Comparison of ENCODE assay signal across 14 cellular contexts in genomic region chr2:233289590-233290424, GRCh38.
DNase-seq lines count a peak whose midpoint lies in the region; ATAC-seq and TF ChIP-seq lines count a peak whose summit lies in the region.
"Had no signal": no experiment of that assay in that cellular context is flagged by ENCODE, and none has a peak within 500 bp of the region (broad histone marks: within the 10 kb centered on the region; RNA-seq: fewer than 3 reads in every experiment).

No MANE protein-coding gene starts in this region.

- DNase-seq in COLO668 (lab: John Stamatoyannopoulos, UW; ENCODE audit: unreplicated experiment) (peak; percentile 39), NCI-H2029 (lab: John Stamatoyannopoulos, UW) (peak; percentile 47), nephron progenitor cell (no peak), T1000 (lab: John Stamatoyannopoulos, UW) (no peak)
- DNase-seq in central memory CD8-positive, alpha-beta T cell (ENCODE audit: low spot score in 2 of 2) = no peak
- DNase-seq: activated CD8-positive, alpha-beta T cell treated with anti-CD3 and anti-CD28 coated beads, Interleukin-2, amount 10 ng/mL, durations not matched to agents 7 days and 5 days; activated gamma-delta T cell treated with Interleukin-2 at 50 U/mL for 16 hours; kidney glomerular epithelial cell; NCI-H1105; uterus had no signal

- H3K36me3 Mint-ChIP-seq in central memory CD8-positive, alpha-beta T cell (ENCODE audit: insufficient read depth) = peaks cover 86% of the 10 kb centered on the region
- H3K36me3 Mint-ChIP-seq in nephron progenitor cell (ENCODE audit: low read depth) = peaks cover 73% of the 10 kb centered on the region

- TF ChIP-seq CTCF in nephron progenitor cell (IDR thresholded peaks at IDR 0.05) = no peak

- no peak overlapping the region for H3K4me3 Mint-ChIP-seq in central memory CD8-positive, alpha-beta T cell
- no peak overlapping the region for H3K4me3 Mint-ChIP-seq in nephron progenitor cell
- H3K4me3 Mint-ChIP-seq: activated CD8-positive, alpha-beta T cell treated with anti-CD3 and anti-CD28 coated beads, Interleukin-2, amount 10 ng/mL, durations not matched to agents 7 days and 5 days had no signal

- no peaks in the 10 kb centered on the region for H3K27me3 Mint-ChIP-seq in central memory CD8-positive, alpha-beta T cell
- no peaks in the 10 kb centered on the region for H3K27me3 Mint-ChIP-seq in nephron progenitor cell (ENCODE audit: low read depth, poor library complexity)

- H3K27ac Mint-ChIP-seq in central memory CD8-positive, alpha-beta T cell (ENCODE audit: low read depth) = peak overlapping the region; percentile 47
- H3K27ac Mint-ChIP-seq in nephron progenitor cell = peak overlapping the region; percentile 1

- no peak for ATAC-seq in central memory CD8-positive, alpha-beta T cell (replicated peaks; ENCODE audit: extremely low read depth, poor library complexity, severe bottlenecking)
- ATAC-seq in GM19463 (IDR thresholded peaks at IDR 0.05; ENCODE audit: unreplicated experiment) = no peak
- ATAC-seq in GM19035 (IDR thresholded peaks at IDR 0.05; ENCODE audit: unreplicated experiment) = no peak
- ATAC-seq: activated CD8-positive, alpha-beta T cell treated with anti-CD3 and anti-CD28 coated beads, Interleukin-2, amount 10 ng/mL, durations not matched to agents 7 days and 5 days; gastroesophageal sphincter; Right ventricle myocardium inferior had no signal

- H3K9me3 Mint-ChIP-seq in central memory CD8-positive, alpha-beta T cell = no peaks in the 10 kb centered on the region
- H3K9me3 Mint-ChIP-seq in nephron progenitor cell = no peaks in the 10 kb centered on the region

- H3K4me1 Mint-ChIP-seq in central memory CD8-positive, alpha-beta T cell = peaks cover 15% of the 10 kb centered on the region
- H3K4me1 Mint-ChIP-seq in nephron progenitor cell = peaks cover 25% of the 10 kb centered on the region

Comparison
In these comparisons a context has a peak if more than half of its experiments do, and no peak if none do; other contexts are left out.
1. DNase-seq: peak in COLO668 (single experiment) and NCI-H2029 (single experiment); none in central memory CD8-positive, alpha-beta T cell (0 of 2), nephron progenitor cell (single experiment) and T1000 (single experiment).